Comparison of ENCODE assay signal across 27 cellular contexts in genomic region chr1:210117681-210118170, GRCh38.
"Had no signal": no experiment of that assay in that cellular context is flagged by ENCODE, and none has a peak within 500 bp of the region (broad histone marks: within the 10 kb centered on the region; RNA-seq: fewer than 3 reads in every experiment).

No MANE protein-coding gene starts in this region.

- H3K4me3 Mint-ChIP-seq: activated B cell treated with CpG ODN at 0.5 μM for 24 hours; activated CD4-positive, alpha-beta T cell treated with anti-CD3 and anti-CD28 coated beads, Interleukin-2, amount 10 ng/mL, durations not matched to agents 24 days and 14 days; activated naive CD4-positive, alpha-beta T cell treated with anti-CD3 and anti-CD28 coated beads for 36 hours; activated naive CD8-positive, alpha-beta T cell; activated T-cell treated with anti-CD3 and anti-CD28 coated beads, Interleukin-2, amount 50 U/mL, for 4 hours; brain; central memory CD8-positive, alpha-beta T cell; T-cell had no signal

- H3K9me3 Mint-ChIP-seq: activated B cell treated with CpG ODN at 0.5 μM for 24 hours; activated CD4-positive, alpha-beta T cell treated with anti-CD3 and anti-CD28 coated beads, Interleukin-2, amount 10 ng/mL, durations not matched to agents 24 days and 14 days; activated naive CD4-positive, alpha-beta T cell treated with anti-CD3 and anti-CD28 coated beads for 36 hours; activated T-cell treated with anti-CD3 and anti-CD28 coated beads, Interleukin-2, amount 50 U/mL, for 4 hours; central memory CD8-positive, alpha-beta T cell; T-cell had no signal

- DNase-seq: activated B cell treated with CpG ODN at 0.5 μM for 24 hours; activated CD4-positive, alpha-beta T cell treated with anti-CD3 and anti-CD28 coated beads for 1 hour; activated CD4-positive, alpha-beta T cell treated with anti-CD3 and anti-CD28 coated beads, Interleukin-2, amount 10 ng/mL, durations not matched to agents 24 days and 14 days; activated CD4-positive, alpha-beta T cell treated with anti-CD3 and anti-CD28 coated beads, Interleukin-2, amount 50 U/mL, for 48 hours; activated CD8-positive, alpha-beta memory T cell treated with anti-CD3 and anti-CD28 coated beads for 24 hours; activated effector memory CD4-positive, alpha-beta T cell treated with anti-CD3 and anti-CD28 coated beads, Interleukin-2, amount 50 U/mL, for 16 hours; activated naive CD4-positive, alpha-beta T cell treated with anti-CD3 and anti-CD28 coated beads for 36 hours; activated T-cell treated with anti-CD3 and anti-CD28 coated beads, Interleukin-2, amount 50 U/mL, for 4 hours; amygdala; NCI-H1092 treated with DMSO at 0.1 percent for 48 hours; NCI-H1417 treated with DMSO at 0.1 percent for 48 hours; NCI-H1694; NCI-H2029; NCI-H2227 treated with DMSO at 0.1 percent for 48 hours; NCI-H526; NCI-H82; OCI-M1; RPMI8226; T-cell; T-helper 2 cell; T1000 had no signal

- H3K27me3 Mint-ChIP-seq: activated B cell treated with CpG ODN at 0.5 μM for 24 hours; activated CD4-positive, alpha-beta T cell treated with anti-CD3 and anti-CD28 coated beads, Interleukin-2, amount 10 ng/mL, durations not matched to agents 24 days and 14 days; activated naive CD8-positive, alpha-beta T cell; brain; central memory CD8-positive, alpha-beta T cell; T-cell had no signal

- H3K27ac ChIP-seq: SK-N-MC had no signal

- H3K4me1 Mint-ChIP-seq: activated B cell treated with CpG ODN at 0.5 μM for 24 hours; activated CD4-positive, alpha-beta T cell treated with anti-CD3 and anti-CD28 coated beads, Interleukin-2, amount 10 ng/mL, durations not matched to agents 24 days and 14 days; central memory CD8-positive, alpha-beta T cell; T-cell had no signal

- H3K27ac Mint-ChIP-seq: activated B cell treated with CpG ODN at 0.5 μM for 24 hours; activated CD4-positive, alpha-beta T cell treated with anti-CD3 and anti-CD28 coated beads, Interleukin-2, amount 10 ng/mL, durations not matched to agents 24 days and 14 days; activated naive CD4-positive, alpha-beta T cell treated with anti-CD3 and anti-CD28 coated beads for 36 hours; activated naive CD8-positive, alpha-beta T cell; brain; T-cell had no signal

- ATAC-seq: activated T-cell treated with anti-CD3 and anti-CD28 coated beads, Interleukin-2, amount 50 U/mL, for 4 hours; Panc1; Right ventricle myocardium inferior; T-cell had no signal

- H3K36me3 Mint-ChIP-seq: activated naive CD8-positive, alpha-beta T cell; T-cell had no signal

- H3K4me3 ChIP-seq: SK-N-MC had no signal
